Comparison of ENCODE assay signal across 37 cellular contexts in the genomic region with DNA sequence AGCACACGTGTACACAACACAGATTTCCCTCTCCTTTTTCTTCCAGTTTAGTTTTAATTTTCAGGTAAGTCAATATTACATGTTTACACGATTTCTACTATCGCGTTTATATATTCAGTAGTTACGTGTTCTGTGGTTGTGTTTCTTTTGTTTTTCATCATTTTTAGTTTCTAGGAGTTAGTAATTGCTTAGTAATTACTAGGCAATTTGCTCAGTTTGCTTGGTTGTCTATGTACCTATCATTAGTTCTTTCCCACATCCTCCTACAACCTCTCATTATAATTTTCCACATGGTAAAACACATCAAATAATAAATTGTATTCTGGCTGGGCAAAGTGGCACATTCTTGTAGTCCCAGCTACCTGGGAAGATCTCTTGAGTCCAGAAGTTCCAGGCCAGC. TPM values are rescaled to one million over a fixed set of nuclear protein-coding genes. Genes with fewer than 3 reads are reported as not detected.
"Had no signal": no experiment of that assay in that cellular context is flagged by ENCODE, and none has a peak within 500 bp of the region (broad histone marks: within the 10 kb centered on the region; RNA-seq: fewer than 3 reads in every experiment).

No MANE protein-coding gene starts in this region.

- H3K27ac ChIP-seq: brain microvascular endothelial cell, esophagus muscularis mucosa, foreskin keratinocyte, gastrocnemius medialis, heart left ventricle, WERI-Rb-1 had no signal

- H3K9me3 ChIP-seq: gastrocnemius medialis had no signal

- H3K4me1 Mint-ChIP-seq: activated B cell treated with CpG ODN at 0.5 μM for 24 hours, T-helper 17 cell had no signal

- ATAC-seq: activated CD4-positive, alpha-beta T cell treated with anti-CD3 and anti-CD28 coated beads for 36 hours; activated CD8-positive, alpha-beta T cell treated with anti-CD3 and anti-CD28 coated beads, Interleukin-2, amount 10 ng/mL, durations not matched to agents 7 days and 5 days; effector memory CD8-positive, alpha-beta T cell; foreskin keratinocyte; gastrocnemius medialis; heart left ventricle; T-helper 17 cell had no signal

- H3K4me3 Mint-ChIP-seq: activated B cell treated with CpG ODN at 0.5 μM for 24 hours; activated CD4-positive, alpha-beta memory T cell treated with anti-CD3 and anti-CD28 coated beads for 36 hours; activated CD4-positive, alpha-beta T cell treated with anti-CD3 and anti-CD28 coated beads for 36 hours; activated CD4-positive, alpha-beta T cell treated with anti-CD3 and anti-CD28 coated beads, Interleukin-2, amount 10 ng/mL, durations not matched to agents 24 days and 14 days; activated CD8-positive, alpha-beta T cell treated with anti-CD3 and anti-CD28 coated beads, Interleukin-2, amount 10 ng/mL, durations not matched to agents 7 days and 5 days; activated naive CD8-positive, alpha-beta T cell; activated T-cell treated with anti-CD3 and anti-CD28 coated beads, Interleukin-2, amount 50 U/mL, for 24 hours; activated T-cell treated with anti-CD3 and anti-CD28 coated beads, Interleukin-2, amount 50 U/mL, for 72 hours; effector memory CD8-positive, alpha-beta T cell; T-helper 17 cell; T-helper 2 cell treated with Interferon-gamma antibody and Interleukin-4, amounts not matched to agents 5 μg/mL and 100 μg/mL, for 36 hours had no signal

- H3K4me1 ChIP-seq: esophagus muscularis mucosa had no signal

- H3K27me3 ChIP-seq: brain microvascular endothelial cell, foreskin keratinocyte, gastrocnemius medialis had no signal

- H3K27ac Mint-ChIP-seq: activated B cell treated with CpG ODN at 0.5 μM for 24 hours; activated CD4-positive, alpha-beta memory T cell treated with anti-CD3 and anti-CD28 coated beads for 36 hours; activated CD4-positive, alpha-beta T cell treated with anti-CD3 and anti-CD28 coated beads for 36 hours; activated CD4-positive, alpha-beta T cell treated with anti-CD3 and anti-CD28 coated beads, Interleukin-2, amount 10 ng/mL, durations not matched to agents 24 days and 14 days; activated CD8-positive, alpha-beta T cell treated with anti-CD3 and anti-CD28 coated beads, Interleukin-2, amount 10 ng/mL, durations not matched to agents 7 days and 5 days; activated naive CD8-positive, alpha-beta T cell; activated T-cell treated with anti-CD3 and anti-CD28 coated beads, Interleukin-2, amount 50 U/mL, for 24 hours; activated T-cell treated with anti-CD3 and anti-CD28 coated beads, Interleukin-2, amount 50 U/mL, for 72 hours; effector memory CD8-positive, alpha-beta T cell; T-helper 17 cell; T-helper 2 cell treated with Interferon-gamma antibody and Interleukin-4, amounts not matched to agents 5 μg/mL and 100 μg/mL, for 36 hours had no signal

- DNase-seq: activated B cell treated with CpG ODN at 0.5 μM for 24 hours; activated CD4-positive, alpha-beta memory T cell treated with anti-CD3 and anti-CD28 coated beads for 36 hours; activated CD4-positive, alpha-beta T cell treated with anti-CD3 and anti-CD28 coated beads for 36 hours; activated CD4-positive, alpha-beta T cell treated with anti-CD3 and anti-CD28 coated beads, Interleukin-2, amount 10 ng/mL, durations not matched to agents 24 days and 14 days; activated CD4-positive, CD25-positive, alpha-beta regulatory T cell treated with anti-CD3 and anti-CD28 coated beads, Interleukin-2, amount 50 U/mL, for 72 hours; activated CD8-positive, alpha-beta T cell treated with anti-CD3 and anti-CD28 coated beads, Interleukin-2, amount 10 ng/mL, durations not matched to agents 7 days and 5 days; activated effector memory CD4-positive, alpha-beta T cell treated with Interleukin-2 at 50 U/mL for 16 hours; activated gamma-delta T cell treated with Interleukin-2 at 50 U/mL for 16 hours; activated naive CD4-positive, alpha-beta T cell treated with anti-CD3 and anti-CD28 coated beads, Interleukin-2, amount 50 U/mL, for 16 hours; activated naive CD4-positive, alpha-beta T cell treated with Interleukin-2 at 50 U/mL for 16 hours; activated T-cell treated with anti-CD3 and anti-CD28 coated beads for 4 hours; activated T-cell treated with anti-CD3 and anti-CD28 coated beads, Interleukin-2, amount 50 U/mL, for 24 hours; activated T-cell treated with anti-CD3 and anti-CD28 coated beads, Interleukin-2, amount 50 U/mL, for 72 hours; amniotic stem cell; anterior cingulate cortex; brain microvascular endothelial cell; cortex of kidney; dermis blood vessel endothelial cell; effector CD4-positive, alpha-beta T cell; effector memory CD8-positive, alpha-beta T cell; erythroblast; foreskin keratinocyte; gastrocnemius medialis; glutamatergic neuron; heart left ventricle; T-helper 17 cell; T1000; WERI-Rb-1 had no signal

- H3K4me3 ChIP-seq: esophagus muscularis mucosa, gastrocnemius medialis, heart left ventricle had no signal

- H3K36me3 ChIP-seq: brain microvascular endothelial cell, esophagus muscularis mucosa, gastrocnemius medialis, heart left ventricle, WERI-Rb-1 had no signal

- FAIRE-seq: astrocyte, bronchial epithelial cell, colon had no signal

RNA-seq across cellular contexts. Expression of a gene that starts 24.6 kb away (rescaled TPM):
- total RNA-seq: activated B cell treated with CpG ODN at 0.5 μM for 24 hours; activated CD4-positive, alpha-beta memory T cell treated with anti-CD3 and anti-CD28 coated beads for 36 hours; activated CD4-positive, alpha-beta T cell treated with anti-CD3 and anti-CD28 coated beads for 36 hours; activated CD4-positive, alpha-beta T cell treated with anti-CD3 and anti-CD28 coated beads, Interleukin-2, amount 10 ng/mL, durations not matched to agents 24 days and 14 days; activated CD8-positive, alpha-beta memory T cell treated with anti-CD3 and anti-CD28 coated beads for 36 hours; activated CD8-positive, alpha-beta T cell treated with anti-CD3 and anti-CD28 coated beads, Interleukin-2, amount 10 ng/mL, durations not matched to agents 7 days and 5 days; astrocyte; bronchial epithelial cell; cardiac septum; chondrocyte; dermis blood vessel endothelial cell; gastrocnemius medialis; heart left ventricle had no signal
